In genomic region chr19:10403137-10404021, GRCh38 we compare ENCODE assay signal across 8 cellular contexts. TPM values are rescaled to one million over a fixed set of nuclear protein-coding genes. Genes with fewer than 3 reads are reported as not detected.
DNase-seq lines count a peak whose midpoint lies in the region; TF ChIP-seq lines count a peak whose summit lies in the region.

TSS of gene CDC37 (minus strand) at chr19:10403542. CDS start at chr19:10403479, 63 bp downstream.

- H3K27me3 ChIP-seq in SJSA1 (replicated peaks) (no peaks in the 10 kb centered on the region), neutrophil (peaks cover 45% of the 10 kb centered on the region)

- DNase-seq in GDM1 (lab: John Stamatoyannopoulos, UW) = peak; percentile 92
- DNase-seq in MV-4-11 (lab: John Stamatoyannopoulos, UW) = peak; percentile 97
- DNase-seq in SJSA1 (ENCODE audit: low read depth in 1 of 2, low spot score in 2 of 2) = peak; percentile 97 to 98
- DNase-seq in activated naive CD4-positive, alpha-beta T cell (lab: John Stamatoyannopoulos, UW) = peak; percentile 95 to 98 (median 97)
- peak; percentile 92 for DNase-seq in foreskin melanocyte

- POLR2A ChIA-PET in HEK293 (lab: Yijun Ruan, JAX) = interaction anchor here (0.5 to 3.3 kb wide), 19 partner anchors 9 to 403 kb away, joined by 3 to 9 read pairs (median 3); partner anchors contain the start of genes DNMT1, PDE4A and TYK2

- peak within 1 kb of the TSS; percentile 73 for H3K27ac ChIP-seq in HEK293 (ENCODE audit: extremely low read depth, low read depth, low read length)
- H3K27ac ChIP-seq in SJSA1 = peak within 1 kb of the TSS; percentile 48
- peak within 1 kb of the TSS; percentile 60 for H3K27ac ChIP-seq in neutrophil

- H3K36me3 ChIP-seq in HEK293 (ENCODE audit: control insufficient read depth in 2 of 2, insufficient read depth in 1 of 2, low read length in 2 of 2) = peaks cover 0 to 27% of the 10 kb centered on the region in 2 experiments; a peak in 1 of 3 replicates
- peaks cover 37% of the 10 kb centered on the region for H3K36me3 ChIP-seq in SJSA1
- no peaks in the 10 kb centered on the region for H3K36me3 ChIP-seq in neutrophil

- H3K9me3 ChIP-seq in HEK293 (ENCODE audit: control insufficient read depth, insufficient read depth, low read depth, low read length) (no peaks in the 10 kb centered on the region), SJSA1 (replicated peaks) (no peaks in the 10 kb centered on the region), neutrophil (no peaks in the 10 kb centered on the region)

- CTCF ChIA-PET in HEK293 (lab: Yijun Ruan, JAX) = interaction anchor here (0.7 to 10.5 kb wide), 20 partner anchors 9 to 330 kb away, joined by 3 to 193 read pairs (median 4); partner anchors contain the start of genes PDE4A, RAVER1 and TYK2

- peak within 1 kb of the TSS; percentile 99 for H3K4me3 ChIP-seq in HEK293 (ENCODE audit: low read depth, low read length)
- H3K4me3 ChIP-seq in SJSA1 = peak within 1 kb of the TSS; percentile 83
- peak within 1 kb of the TSS; percentile 76 to 77 for H3K4me3 ChIP-seq in neutrophil (ENCODE audit: low read depth in 1 of 2, low read length in 1 of 2)

- TF ChIP-seq CTCF in HEK293 (tag by site-specific recombination; IDR thresholded peaks at IDR 0.05) (no peak), neutrophil (IDR thresholded peaks at IDR 0.05) (peak; percentile 28), subcutaneous adipose tissue (IDR thresholded peaks at IDR 0.05; ENCODE audit: low read depth) (no peak)

- H3K4me1 ChIP-seq in HEK293 (ENCODE audit: control insufficient read depth, insufficient read depth, low read length) (peaks cover 8% of the 10 kb centered on the region), SJSA1 (replicated peaks) (peaks cover 34% of the 10 kb centered on the region), neutrophil (ENCODE audit: control insufficient read depth in 1 of 2, insufficient read depth in 1 of 2, low read depth in 1 of 2, low read length in 1 of 2) (peaks cover 53 to 57% of the 10 kb centered on the region in 2 experiments)

TF ChIP-seq in HEK293, 187 proteins besides CTCF, POLR2A, EP300 and RAD21 (continues in another document):
- peak; percentile 90 for TF ChIP-seq SP3 (tag by site-specific recombination; IDR thresholded peaks at IDR 0.05)
- peak; percentile 54 for TF ChIP-seq ZBTB48 (tag by site-specific recombination; IDR thresholded peaks at IDR 0.05)
- TF ChIP-seq ZFP69B (tag by site-specific recombination; IDR thresholded peaks at IDR 0.05) = peak; percentile 78; the same call in 1 of the 2 replicates
- TF ChIP-seq ZNF580 (tag by site-specific recombination; IDR thresholded peaks at IDR 0.05) = no peak
- 0 out of 2 replicates have a peak, but pooled peaks have one; percentile 8 for TF ChIP-seq ZNF391 (tag by site-specific recombination; IDR thresholded peaks at IDR 0.05; ENCODE audit: borderline replicate concordance, low read depth)
- peak; percentile 76 for TF ChIP-seq ZNF423 (tag by site-specific recombination; IDR thresholded peaks at IDR 0.05)
- TF ChIP-seq ZNF692 (tag by site-specific recombination; IDR thresholded peaks at IDR 0.05) = peak; percentile 80
- TF ChIP-seq ZNF311 (tag by site-specific recombination; IDR thresholded peaks at IDR 0.05; ENCODE audit: borderline replicate concordance) = no peak
- no peak for TF ChIP-seq TRIM28 (IDR thresholded peaks at IDR 0.05; ENCODE audit: borderline replicate concordance, low read length)
- TF ChIP-seq ZNF660 (tag by site-specific recombination; IDR thresholded peaks at IDR 0.05) = 0 out of 2 replicates have a peak, but pooled peaks have one; percentile 3
- peak; percentile 54; the same call in 1 of the 2 replicates for TF ChIP-seq KLF17 (tag by site-specific recombination; IDR thresholded peaks at IDR 0.05)
- peak; percentile 90 for TF ChIP-seq GLIS2 (tag by site-specific recombination; IDR thresholded peaks at IDR 0.05)
- 0 out of 2 replicates have a peak, but pooled peaks have one; percentile 29 for TF ChIP-seq ZNF513 (tag by site-specific recombination; IDR thresholded peaks at IDR 0.05)
- no peak for TF ChIP-seq HOXD13 (CRISPR knock-in tag; IDR thresholded peaks at IDR 0.05; ENCODE audit: borderline replicate concordance)
- no peak for TF ChIP-seq ZNF571 (tag by site-specific recombination; IDR thresholded peaks at IDR 0.05)
- TF ChIP-seq ZNF548 (tag by site-specific recombination; IDR thresholded peaks at IDR 0.05) = no peak
- peak; percentile 98 for TF ChIP-seq ATF2 (tag by site-specific recombination; IDR thresholded peaks at IDR 0.05; ENCODE audit: low read depth)
- peak; percentile 78 for TF ChIP-seq KLF10 (tag by site-specific recombination; IDR thresholded peaks at IDR 0.05)
- peak; percentile 45; the same call in 1 of the 2 replicates for TF ChIP-seq KLF7 (tag by site-specific recombination; IDR thresholded peaks at IDR 0.05; ENCODE audit: borderline replicate concordance)
- TF ChIP-seq ZNF629 (tag by site-specific recombination; IDR thresholded peaks at IDR 0.05) = peak; percentile 97
- no peak for TF ChIP-seq ZNF514 (tag by site-specific recombination; IDR thresholded peaks at IDR 0.05)
- TF ChIP-seq ZNF677 (tag by site-specific recombination; IDR thresholded peaks at IDR 0.05) = no peak
- TF ChIP-seq KLF1 (tag by site-specific recombination; IDR thresholded peaks at IDR 0.05) = peak; percentile 64; the same call in 1 of the 2 replicates

RNA-seq across cellular contexts. Expression of gene CDC37, which starts in this region (rescaled TPM):
- total RNA-seq in SJSA1 (2014; rRNA removed; shearing (Covaris generic)) = 284 and 367 TPM in 2 replicates
- 100 to 1,000 TPM in 2 of 4 donors, 10 to 100 TPM in 2; 85.3 to 181 (median 119) TPM for total RNA-seq in subcutaneous adipose tissue

Comparison
In these comparisons a context has a peak if more than half of its experiments do, and no peak if none do; other contexts are left out.
1. Peak in every context shown above with its lines: DNase-seq, H3K4me3 ChIP-seq and H3K27ac ChIP-seq.